11 cellular contexts compared by ENCODE assay signal in the genomic region with DNA sequence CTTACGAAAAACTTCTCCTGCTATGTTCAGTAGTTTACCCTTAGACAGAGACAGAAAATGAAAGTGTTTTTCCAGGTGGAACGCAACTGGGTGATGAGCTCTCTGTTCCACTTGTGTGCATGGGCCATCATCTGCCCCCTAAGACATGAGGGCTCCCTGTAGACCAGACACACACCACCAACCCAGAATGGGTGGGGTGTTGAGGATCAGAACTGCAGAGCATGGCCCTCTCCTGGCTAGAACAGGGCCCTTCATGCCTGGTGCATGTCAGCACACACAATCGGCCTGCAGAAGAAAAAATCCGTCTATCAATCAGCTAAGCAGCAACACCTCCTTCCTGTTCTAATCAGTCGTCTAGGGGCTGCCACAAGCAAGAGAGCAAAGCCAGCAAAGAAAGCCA.
DNase-seq lines count a peak whose midpoint lies in the region; ATAC-seq and TF ChIP-seq lines count a peak whose summit lies in the region.
"Had no signal": no experiment of that assay in that cellular context is flagged by ENCODE, and none has a peak within 500 bp of the region (broad histone marks: within the 10 kb centered on the region; RNA-seq: fewer than 3 reads in every experiment).

No MANE protein-coding gene starts in this region.

- ATAC-seq in GM19328 (IDR thresholded peaks at IDR 0.05; ENCODE audit: unreplicated experiment) = peak; percentile 31
- peak; percentile 60 for ATAC-seq in HG02840 (IDR thresholded peaks at IDR 0.05; ENCODE audit: low FRiP score, unreplicated experiment)
- peak; percentile 30 for ATAC-seq in activated CD8-positive, alpha-beta T cell treated with anti-CD3 and anti-CD28 coated beads, Interleukin-2, amount 10 ng/mL, durations not matched to agents 7 days and 5 days
- no peak for ATAC-seq in foreskin keratinocyte

- H3K36me3 ChIP-seq in GM06990 (ENCODE audit: control insufficient read depth, insufficient read depth, low read length) = no peaks in the 10 kb centered on the region
- H3K36me3 ChIP-seq in ascending aorta = no peaks in the 10 kb centered on the region
- H3K36me3 ChIP-seq: transverse colon had no signal

- peaks cover 15% of the 10 kb centered on the region for H3K4me1 Mint-ChIP-seq in activated CD8-positive, alpha-beta T cell treated with anti-CD3 and anti-CD28 coated beads, Interleukin-2, amount 10 ng/mL, durations not matched to agents 7 days and 5 days (ENCODE audit: low read depth)

- DNase-seq in GM06990 (ENCODE audit: extremely low read depth, insufficient read length) = peak; percentile 14
- DNase-seq in activated CD8-positive, alpha-beta T cell treated with anti-CD3 and anti-CD28 coated beads, Interleukin-2, amount 10 ng/mL, durations not matched to agents 7 days and 5 days = no peak
- no peak for DNase-seq in foreskin keratinocyte
- DNase-seq in ascending aorta (ENCODE audit: low spot score in 2 of 2) = no peak
- no peak for DNase-seq in NCI-H2107 (lab: John Stamatoyannopoulos, UW)
- no peak for DNase-seq in NCI-H1694 (lab: John Stamatoyannopoulos, UW)
- DNase-seq: cortex of kidney, NCI-H187 treated with DMSO at 0.1 percent for 48 hours, transverse colon had no signal

- H3K36me3 Mint-ChIP-seq in activated CD8-positive, alpha-beta T cell treated with anti-CD3 and anti-CD28 coated beads, Interleukin-2, amount 10 ng/mL, durations not matched to agents 7 days and 5 days (ENCODE audit: low read depth) = peaks cover 4% of the 10 kb centered on the region

- no peak overlapping the region for H3K4me3 Mint-ChIP-seq in activated CD8-positive, alpha-beta T cell treated with anti-CD3 and anti-CD28 coated beads, Interleukin-2, amount 10 ng/mL, durations not matched to agents 7 days and 5 days

- no peak overlapping the region for H3K27ac Mint-ChIP-seq in activated CD8-positive, alpha-beta T cell treated with anti-CD3 and anti-CD28 coated beads, Interleukin-2, amount 10 ng/mL, durations not matched to agents 7 days and 5 days

- H3K4me3 ChIP-seq in GM06990 (replicated peaks; ENCODE audit: low read depth, low read length) = no peak overlapping the region
- no peak overlapping the region for H3K4me3 ChIP-seq in ascending aorta
- H3K4me3 ChIP-seq: transverse colon had no signal

- peaks cover 5% of the 10 kb centered on the region for H3K9me3 Mint-ChIP-seq in activated CD8-positive, alpha-beta T cell treated with anti-CD3 and anti-CD28 coated beads, Interleukin-2, amount 10 ng/mL, durations not matched to agents 7 days and 5 days (ENCODE audit: insufficient read depth)

- POLR2A ChIA-PET in activated CD8-positive, alpha-beta T cell treated with anti-CD3 and anti-CD28 coated beads, Interleukin-2, amount 10 ng/mL, durations not matched to agents 7 days and 5 days (lab: Charles Lee) = no interaction called here

- no peaks in the 10 kb centered on the region for H3K9me3 ChIP-seq in ascending aorta
- H3K9me3 ChIP-seq: transverse colon had no signal

- no peaks in the 10 kb centered on the region for H3K27me3 Mint-ChIP-seq in activated CD8-positive, alpha-beta T cell treated with anti-CD3 and anti-CD28 coated beads, Interleukin-2, amount 10 ng/mL, durations not matched to agents 7 days and 5 days (ENCODE audit: low read depth)

- CTCF ChIA-PET in activated CD8-positive, alpha-beta T cell treated with anti-CD3 and anti-CD28 coated beads, Interleukin-2, amount 10 ng/mL, durations not matched to agents 7 days and 5 days (lab: Charles Lee) = interaction anchor here (1.1 to 1.4 kb wide), 2 partner anchors 52 to 54 kb away, joined by 4 to 7 read pairs; no protein-coding TSS in a partner anchor

- TF ChIP-seq CTCF in GM06990 (IDR thresholded peaks at IDR 0.05; ENCODE audit: insufficient read depth, low read length, poor library complexity, severe bottlenecking) (no peak), foreskin keratinocyte (conservative IDR thresholded peaks at IDR 0.05) (no peak), ascending aorta (IDR thresholded peaks at IDR 0.05) (no peak)

- H3K27me3 ChIP-seq in GM06990 (replicated peaks; ENCODE audit: control insufficient read depth, insufficient read depth, low read length) = no peaks in the 10 kb centered on the region
- no peaks in the 10 kb centered on the region for H3K27me3 ChIP-seq in foreskin keratinocyte
- H3K27me3 ChIP-seq in ascending aorta = no peaks in the 10 kb centered on the region
- H3K27me3 ChIP-seq: transverse colon had no signal

- H3K27ac ChIP-seq in foreskin keratinocyte (no peak overlapping the region), ascending aorta (no peak overlapping the region)
- H3K27ac ChIP-seq: transverse colon had no signal

- intact Hi-C loops in ascending aorta (cut with DNase I) = no loop called here

- H3K4me1 ChIP-seq in foreskin keratinocyte (peaks cover 24% of the 10 kb centered on the region), ascending aorta (peaks cover 0 to 22% of the 10 kb centered on the region in 2 donors)
